ENCODE assay signal across 1 cellular context in the genomic region with DNA sequence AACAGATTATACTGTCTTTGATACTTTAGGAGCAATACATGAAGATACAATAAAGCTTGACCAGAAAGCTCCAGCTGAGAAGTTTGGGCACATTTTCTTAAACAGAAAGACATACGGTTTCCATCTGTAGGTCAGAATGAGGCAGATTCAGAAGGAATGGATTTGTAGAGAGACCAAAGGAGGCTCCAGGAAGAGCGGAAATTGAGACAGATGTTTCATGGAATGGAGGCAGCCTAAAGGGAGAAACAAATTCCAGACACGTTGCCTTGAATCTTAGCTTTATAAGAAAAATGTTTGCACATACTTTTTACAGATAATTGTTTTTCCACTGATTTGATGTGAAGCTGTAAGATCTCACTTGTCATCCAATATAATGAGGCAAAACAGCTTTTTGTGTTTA.
TF ChIP-seq lines count a peak whose summit lies in the region.

No MANE protein-coding gene starts in this region.

TF ChIP-seq in IMR-90, 13 proteins besides CTCF, POLR2A, EP300 and RAD21:
- no peak for TF ChIP-seq FOS (IDR thresholded peaks at IDR 0.05; ENCODE audit: low read depth, low read length)
- no peak for TF ChIP-seq CEBPB (IDR thresholded peaks at IDR 0.05; ENCODE audit: low read depth, low read length)
- TF ChIP-seq MAFK (IDR thresholded peaks at IDR 0.05; ENCODE audit: low read depth, low read length) = no peak
- TF ChIP-seq MAZ (IDR thresholded peaks at IDR 0.05; ENCODE audit: borderline replicate concordance, low read depth, low read length) = no peak
- TF ChIP-seq RFX5 (IDR thresholded peaks at IDR 0.05; ENCODE audit: low read depth, low read length) = no peak
- no peak for TF ChIP-seq ELK1 (IDR thresholded peaks at IDR 0.05; ENCODE audit: borderline replicate concordance, low read depth, low read length)
- no peak for TF ChIP-seq MXI1 (IDR thresholded peaks at IDR 0.05; ENCODE audit: borderline replicate concordance, low read depth, low read length)
- no peak for TF ChIP-seq NFE2L2 (IDR thresholded peaks at IDR 0.05; ENCODE audit: low read depth, low read length)
- TF ChIP-seq USF2 (IDR thresholded peaks at IDR 0.05; ENCODE audit: low read depth, low read length) = no peak
- no peak for TF ChIP-seq SMC3 (IDR thresholded peaks at IDR 0.05; ENCODE audit: low read depth, low read length)
- no peak for TF ChIP-seq CHD1 (IDR thresholded peaks at IDR 0.05; ENCODE audit: low read depth, low read length)
- no peak for TF ChIP-seq RCOR1 (IDR thresholded peaks at IDR 0.05; ENCODE audit: insufficient replicate concordance, low read length)
- TF ChIP-seq BHLHE40 (IDR thresholded peaks at IDR 0.05; ENCODE audit: low read depth, low read length) = no peak
